ENCODE assay signal across 20 cellular contexts in genomic region chr13:43529796-43530195, GRCh38.
DNase-seq lines count a peak whose midpoint lies in the region; ATAC-seq and TF ChIP-seq lines count a peak whose summit lies in the region.
"Had no signal": no experiment of that assay in that cellular context is flagged by ENCODE, and none has a peak within 500 bp of the region (broad histone marks: within the 10 kb centered on the region; RNA-seq: fewer than 3 reads in every experiment).

No MANE protein-coding gene starts in this region.

- H3K27me3 Mint-ChIP-seq in MCF 10A (ENCODE audit: insufficient read depth, unreplicated experiment) = no peaks in the 10 kb centered on the region
- no peaks in the 10 kb centered on the region for H3K27me3 Mint-ChIP-seq in type B pancreatic cell
- H3K27me3 Mint-ChIP-seq: IgD-negative memory B cell, T-cell had no signal

- CTCF ChIA-PET in MCF 10A (lab: Yijun Ruan, JAX) = no interaction called here
- CTCF ChIA-PET in PC-3 (lab: Charles Lee) = no interaction called here

- H3K36me3 ChIP-seq in breast epithelium (no peaks in the 10 kb centered on the region), PC-3 (ENCODE audit: low read depth, low read length) (no peaks in the 10 kb centered on the region)
- H3K36me3 ChIP-seq: BE2C, SJCRH30 had no signal

- peak overlapping the region; percentile 4 for H3K27ac Mint-ChIP-seq in MCF 10A (ENCODE audit: low read depth, unreplicated experiment)
- no peak overlapping the region for H3K27ac Mint-ChIP-seq in type B pancreatic cell
- H3K27ac Mint-ChIP-seq: CD4-positive, CD25-positive, alpha-beta regulatory T cell; IgD-negative memory B cell; T-cell had no signal

- H3K9ac ChIP-seq in PC-3 (ENCODE audit: low read length) = no peak overlapping the region

- POLR2A ChIA-PET in MCF 10A (lab: Yijun Ruan, JAX) = interaction anchor here (0.6 kb wide), 1 partner anchor 18 kb away, joined by 3 read pairs; no protein-coding TSS in a partner anchor
- POLR2A ChIA-PET in PC-3 (lab: Charles Lee; ENCODE audit: unreplicated experiment) = no interaction called here

- no peaks in the 10 kb centered on the region for H3K4me1 ChIP-seq in breast epithelium
- peaks cover 14% of the 10 kb centered on the region for H3K4me1 ChIP-seq in PC-3 (ENCODE audit: insufficient read depth, low read length)
- H3K4me1 ChIP-seq: BE2C had no signal

- peak; percentile 99 for ATAC-seq in PC-3
- ATAC-seq in HG02763 (IDR thresholded peaks at IDR 0.05; ENCODE audit: unreplicated experiment) = no peak
- ATAC-seq: T-cell had no signal

- H3K27ac ChIP-seq in breast epithelium (no peak overlapping the region), PC-3 (ENCODE audit: low read length) (peak overlapping the region; percentile 66)
- H3K27ac ChIP-seq: SJCRH30 had no signal

- no peaks in the 10 kb centered on the region for H3K9me2 ChIP-seq in PC-3 (replicated peaks; ENCODE audit: low read length)

- no peaks in the 10 kb centered on the region for H3K27me3 ChIP-seq in breast epithelium
- H3K27me3 ChIP-seq in PC-3 (ENCODE audit: low read length) = no peaks in the 10 kb centered on the region
- H3K27me3 ChIP-seq: BE2C, SJCRH30 had no signal

- H3K4me1 Mint-ChIP-seq in MCF 10A (ENCODE audit: insufficient read depth, unreplicated experiment) (no peaks in the 10 kb centered on the region), type B pancreatic cell (ENCODE audit: unreplicated experiment) (no peaks in the 10 kb centered on the region)
- H3K4me1 Mint-ChIP-seq: CD4-positive, CD25-positive, alpha-beta regulatory T cell; IgD-negative memory B cell; T-cell had no signal

- H3K79me2 ChIP-seq in PC-3 (ENCODE audit: low read length) = no peaks in the 10 kb centered on the region

- H3K9me3 ChIP-seq in breast epithelium = no peaks in the 10 kb centered on the region
- H3K9me3 ChIP-seq in PC-3 (ENCODE audit: low read length) = no peaks in the 10 kb centered on the region
- H3K9me3 ChIP-seq: BE2C had no signal

- no peak for TF ChIP-seq CTCF in MCF 10A (IDR thresholded peaks at IDR 0.05; ENCODE audit: unreplicated experiment)
- TF ChIP-seq CTCF in breast epithelium (IDR thresholded peaks at IDR 0.05) = no peak
- no peak for TF ChIP-seq CTCF in PC-3 (conservative IDR thresholded peaks at IDR 0.05; ENCODE audit: low read depth, low read length)
- TF ChIP-seq CTCF in epithelial cell of esophagus (IDR thresholded peaks at IDR 0.05; ENCODE audit: insufficient read depth, low read depth, low read length, missing control alignments) = no peak
- TF ChIP-seq CTCF in type B pancreatic cell (conservative IDR thresholded peaks at IDR 0.05) = no peak

- BruUV-seq in MCF 10A (replicated peaks; lab: Mats Ljungman, UMichigan) = no TSS peak
- no TSS peak for BruUV-seq in PC-3 (replicated peaks; lab: Mats Ljungman, UMichigan)

- no peak for TF ChIP-seq POLR2A in breast epithelium (IDR thresholded peaks at IDR 0.05)

- H3K9me3 Mint-ChIP-seq in MCF 10A (ENCODE audit: unreplicated experiment) (no peaks in the 10 kb centered on the region), type B pancreatic cell (no peaks in the 10 kb centered on the region)
- H3K9me3 Mint-ChIP-seq: IgD-negative memory B cell, T-cell had no signal

- DNase-seq in MCF 10A (ENCODE audit: unreplicated experiment) = peak; percentile 17
- no peak for DNase-seq in breast epithelium (ENCODE audit: low spot score in 2 of 2)
- DNase-seq in PC-3 = peak; percentile 93
- DNase-seq in epithelial cell of esophagus (ENCODE audit: low read depth) = peak; percentile 79
- DNase-seq in renal cortical epithelial cell (ENCODE audit: low read depth) = peak; percentile 45
- DNase-seq in cortex of kidney (lab: John Stamatoyannopoulos, UW) = no peak
- no peak for DNase-seq in type B pancreatic cell (ENCODE audit: extremely low spot score, unreplicated experiment)
- DNase-seq: BE2C; CD4-positive, CD25-positive, alpha-beta regulatory T cell; EL; GF-D8; NCI-H2029; NCI-H2227 treated with DMSO at 0.1 percent for 48 hours; NCI-H510A; NCI-H82; RPMI8226; SJCRH30; T-cell had no signal

- H3K4me3 Mint-ChIP-seq in MCF 10A (ENCODE audit: unreplicated experiment) (no peak overlapping the region), type B pancreatic cell (no peak overlapping the region)
- H3K4me3 Mint-ChIP-seq: CD4-positive, CD25-positive, alpha-beta regulatory T cell; IgD-negative memory B cell; T-cell had no signal

- no peak overlapping the region for H2AFZ ChIP-seq in PC-3 (ENCODE audit: low read length)

- H3K4me3 ChIP-seq in breast epithelium = no peak overlapping the region
- no peak overlapping the region for H3K4me3 ChIP-seq in PC-3 (ENCODE audit: low read length)
- H3K4me3 ChIP-seq in epithelial cell of esophagus (ENCODE audit: low read length) = no peak overlapping the region
- H3K4me3 ChIP-seq: SJCRH30 had no signal

- H3K36me3 Mint-ChIP-seq in MCF 10A (ENCODE audit: insufficient read depth, unreplicated experiment) = no peaks in the 10 kb centered on the region
- H3K36me3 Mint-ChIP-seq in type B pancreatic cell = no peaks in the 10 kb centered on the region
- H3K36me3 Mint-ChIP-seq: CD4-positive, CD25-positive, alpha-beta regulatory T cell; IgD-negative memory B cell; T-cell had no signal

- intact Hi-C loops in MCF 10A (cut with micrococcal nuclease) = no loop called here
- intact Hi-C loops in breast epithelium (cut with DNase I; ENCODE audit: low total_unique reads) = no loop called here
- intact Hi-C loops in PC-3 (cut with micrococcal nuclease) = loop anchor here (10.0 kb wide), 1 partner anchor 95 kb away; no protein-coding TSS in a partner anchor

- no peaks in the 10 kb centered on the region for H4K20me1 ChIP-seq in PC-3 (ENCODE audit: low read length)

- H3K4me2 ChIP-seq in PC-3 (ENCODE audit: low read length) = peak overlapping the region; percentile 32; the same call in 1 of the 2 replicates

- peaks cover 6% of the 10 kb centered on the region for H3F3A ChIP-seq in PC-3 (ENCODE audit: low read length, unreplicated experiment)

Comparison
In these comparisons a context has a peak if more than half of its experiments do, and no peak if none do; other contexts are left out.
1. DNase-seq: peak in MCF 10A (single experiment), PC-3 (single experiment), epithelial cell of esophagus (single experiment) and renal cortical epithelial cell (single experiment); none in breast epithelium (0 of 2), cortex of kidney (single experiment) and type B pancreatic cell (single experiment).